1 cellular context compared by ENCODE assay signal in genomic region chr19:51480590-51480989, GRCh38.
A peak's percentile ranks its signal among the peaks of the same experiment; 100 is the strongest.
TF ChIP-seq lines count a peak whose summit lies in the region.

No MANE protein-coding gene starts in this region.

TF ChIP-seq in K562, 482 proteins besides CTCF, POLR2A, EP300 and RAD21 (continues in another document):
- TF ChIP-seq E2F1 (CRISPR knock-in tag; IDR thresholded peaks at IDR 0.05) (peak; percentile 66; the same call in 1 of the 2 replicates), HDAC1 (IDR thresholded peaks at IDR 0.05) (peak in 1 of 2 experiments; percentile 68; a peak in 1 of 4 replicates), PKNOX1 (IDR thresholded peaks at IDR 0.05) (no peak), SMARCA4 (IDR thresholded peaks at IDR 0.05) (no peak), DMBX1 (CRISPR knock-in tag; IDR thresholded peaks at IDR 0.05; ENCODE audit: borderline replicate concordance) (peak; percentile 64; the same call in 1 of the 2 replicates), ZNF263 (CRISPR knock-in tag; IDR thresholded peaks at IDR 0.05; ENCODE audit: borderline replicate concordance) (peak; percentile 70), EGR1 (conservative IDR thresholded peaks at IDR 0.05) (peak; percentile 24; the same call in 1 of the 2 replicates), KAT7 (CRISPR knock-in tag; IDR thresholded peaks at IDR 0.05; ENCODE audit: borderline replicate concordance) (no peak), MAZ (CRISPR knock-in tag; conservative IDR thresholded peaks at IDR 0.05 in 1 of 2, IDR thresholded peaks at IDR 0.05 in 1 of 2) (peak; percentile 18 to 83; a peak in 2 of 4 replicates), SIN3A (IDR thresholded peaks at IDR 0.05; ENCODE audit: borderline replicate concordance in 2 of 2, control insufficient read depth in 1 of 2, low read depth in 2 of 2, low read length in 2 of 2) (peak in 1 of 2 experiments; percentile 83; a peak in 2 of 4 replicates), ZNF175 (CRISPR knock-in tag; IDR thresholded peaks at IDR 0.05; ENCODE audit: low read depth) (peak; percentile 48; the same call in 1 of the 2 replicates), SETDB1 (IDR thresholded peaks at IDR 0.05; ENCODE audit: low read length) (no peak), ELF4 (CRISPR knock-in tag; IDR thresholded peaks at IDR 0.05) (0 out of 2 replicates have a peak, but pooled peaks have one; percentile 56), TEAD4 (IDR thresholded peaks at IDR 0.05; ENCODE audit: low read length) (peak; percentile 51; the same call in 1 of the 2 replicates), TEAD4 (CRISPR knock-in tag; IDR thresholded peaks at IDR 0.05; ENCODE audit: borderline replicate concordance) (no peak), MIER1 (IDR thresholded peaks at IDR 0.05; ENCODE audit: low read depth) (peak; percentile 97), STAT5B (CRISPR knock-in tag; IDR thresholded peaks at IDR 0.05) (no peak), HBP1 (CRISPR knock-in tag; IDR thresholded peaks at IDR 0.05) (no peak), LCOR (CRISPR knock-in tag; IDR thresholded peaks at IDR 0.05) (0 out of 2 replicates have a peak, but pooled peaks have one; percentile 43), SMAD4 (CRISPR knock-in tag; conservative IDR thresholded peaks at IDR 0.05) (peak; percentile 51), ZNF197 (CRISPR knock-in tag; IDR thresholded peaks at IDR 0.05; ENCODE audit: low read depth) (0 out of 2 replicates have a peak, but pooled peaks have one; percentile 50), SRF (CRISPR knock-in tag; IDR thresholded peaks at IDR 0.05) (peak in 1 of 2 experiments; percentile 82; a peak in 1 of 4 replicates), ZNF583 (CRISPR knock-in tag; IDR thresholded peaks at IDR 0.05) (0 out of 2 replicates have a peak, but pooled peaks have one; percentile 56), STAG1 (CRISPR knock-in tag; IDR thresholded peaks at IDR 0.05; ENCODE audit: borderline replicate concordance) (0 out of 2 replicates have a peak, but pooled peaks have one; percentile 38), KDM1A (IDR thresholded peaks at IDR 0.05) (peak in 1 of 2 experiments; percentile 43; a peak in 1 of 4 replicates), ZFP36 (IDR thresholded peaks at IDR 0.05; ENCODE audit: low read depth, low read length, partially characterized antibody) (peak; percentile 33), MNT (conservative IDR thresholded peaks at IDR 0.05) (0 out of 4 replicates have a peak, but pooled peaks of 1 of the 2 experiments have one; percentile 31), CXXC5 (CRISPR knock-in tag; IDR thresholded peaks at IDR 0.05) (peak; percentile 57), NR4A1 (CRISPR knock-in tag; IDR thresholded peaks at IDR 0.05) (0 out of 2 replicates have a peak, but pooled peaks have one; percentile 18), NR4A1 (tag; IDR thresholded peaks at IDR 0.05) (no peak), SIN3B (IDR thresholded peaks at IDR 0.05; ENCODE audit: low read depth) (no peak), GABPB1 (CRISPR knock-in tag; IDR thresholded peaks at IDR 0.05) (peak; percentile 47; the same call in 1 of the 2 replicates), PHF21A (IDR thresholded peaks at IDR 0.05; ENCODE audit: borderline replicate concordance, low read depth) (0 out of 2 replicates have a peak, but pooled peaks have one; percentile 57), HDAC2 (IDR thresholded peaks at IDR 0.05) (peak; percentile 67; the same call in 1 of the 2 replicates), RCOR1 (IDR thresholded peaks at IDR 0.05; ENCODE audit: borderline replicate concordance in 1 of 2, low read depth in 2 of 2, low read length in 2 of 2) (peak in 1 of 2 experiments; percentile 94; a peak in 2 of 4 replicates), ZNF766 (CRISPR knock-in tag; conservative IDR thresholded peaks at IDR 0.05) (peak; percentile 77; the same call in 1 of the 2 replicates), JUND (IDR thresholded peaks at IDR 0.05; ENCODE audit: borderline replicate concordance, low read depth, low read length) (no peak), JUND (tag; IDR thresholded peaks at IDR 0.05; ENCODE audit: borderline replicate concordance, low read depth, low read length) (peak; percentile 28; the same call in 1 of the 3 replicates)
- TF ChIP-seq, protein P1, sequence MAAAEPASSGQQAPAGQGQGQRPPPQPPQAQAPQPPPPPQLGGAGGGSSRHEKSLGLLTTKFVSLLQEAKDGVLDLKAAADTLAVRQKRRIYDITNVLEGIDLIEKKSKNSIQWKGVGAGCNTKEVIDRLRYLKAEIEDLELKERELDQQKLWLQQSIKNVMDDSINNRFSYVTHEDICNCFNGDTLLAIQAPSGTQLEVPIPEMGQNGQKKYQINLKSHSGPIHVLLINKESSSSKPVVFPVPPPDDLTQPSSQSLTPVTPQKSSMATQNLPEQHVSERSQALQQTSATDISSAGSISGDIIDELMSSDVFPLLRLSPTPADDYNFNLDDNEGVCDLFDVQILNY (CRISPR knock-in tag; IDR thresholded peaks at IDR 0.05), result 0 out of 2 replicates have a peak, but pooled peaks have one; percentile 66
- TF ChIP-seq, protein P2, sequence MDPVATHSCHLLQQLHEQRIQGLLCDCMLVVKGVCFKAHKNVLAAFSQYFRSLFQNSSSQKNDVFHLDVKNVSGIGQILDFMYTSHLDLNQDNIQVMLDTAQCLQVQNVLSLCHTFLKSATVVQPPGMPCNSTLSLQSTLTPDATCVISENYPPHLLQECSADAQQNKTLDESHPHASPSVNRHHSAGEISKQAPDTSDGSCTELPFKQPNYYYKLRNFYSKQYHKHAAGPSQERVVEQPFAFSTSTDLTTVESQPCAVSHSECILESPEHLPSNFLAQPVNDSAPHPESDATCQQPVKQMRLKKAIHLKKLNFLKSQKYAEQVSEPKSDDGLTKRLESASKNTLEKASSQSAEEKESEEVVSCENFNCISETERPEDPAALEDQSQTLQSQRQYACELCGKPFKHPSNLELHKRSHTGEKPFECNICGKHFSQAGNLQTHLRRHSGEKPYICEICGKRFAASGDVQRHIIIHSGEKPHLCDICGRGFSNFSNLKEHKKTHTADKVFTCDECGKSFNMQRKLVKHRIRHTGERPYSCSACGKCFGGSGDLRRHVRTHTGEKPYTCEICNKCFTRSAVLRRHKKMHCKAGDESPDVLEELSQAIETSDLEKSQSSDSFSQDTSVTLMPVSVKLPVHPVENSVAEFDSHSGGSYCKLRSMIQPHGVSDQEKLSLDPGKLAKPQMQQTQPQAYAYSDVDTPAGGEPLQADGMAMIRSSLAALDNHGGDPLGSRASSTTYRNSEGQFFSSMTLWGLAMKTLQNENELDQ (CRISPR knock-in tag; IDR thresholded peaks at IDR 0.05; ENCODE audit: borderline replicate concordance), result 0 out of 2 replicates have a peak, but pooled peaks have one; percentile 37
- TF ChIP-seq, protein P3, sequence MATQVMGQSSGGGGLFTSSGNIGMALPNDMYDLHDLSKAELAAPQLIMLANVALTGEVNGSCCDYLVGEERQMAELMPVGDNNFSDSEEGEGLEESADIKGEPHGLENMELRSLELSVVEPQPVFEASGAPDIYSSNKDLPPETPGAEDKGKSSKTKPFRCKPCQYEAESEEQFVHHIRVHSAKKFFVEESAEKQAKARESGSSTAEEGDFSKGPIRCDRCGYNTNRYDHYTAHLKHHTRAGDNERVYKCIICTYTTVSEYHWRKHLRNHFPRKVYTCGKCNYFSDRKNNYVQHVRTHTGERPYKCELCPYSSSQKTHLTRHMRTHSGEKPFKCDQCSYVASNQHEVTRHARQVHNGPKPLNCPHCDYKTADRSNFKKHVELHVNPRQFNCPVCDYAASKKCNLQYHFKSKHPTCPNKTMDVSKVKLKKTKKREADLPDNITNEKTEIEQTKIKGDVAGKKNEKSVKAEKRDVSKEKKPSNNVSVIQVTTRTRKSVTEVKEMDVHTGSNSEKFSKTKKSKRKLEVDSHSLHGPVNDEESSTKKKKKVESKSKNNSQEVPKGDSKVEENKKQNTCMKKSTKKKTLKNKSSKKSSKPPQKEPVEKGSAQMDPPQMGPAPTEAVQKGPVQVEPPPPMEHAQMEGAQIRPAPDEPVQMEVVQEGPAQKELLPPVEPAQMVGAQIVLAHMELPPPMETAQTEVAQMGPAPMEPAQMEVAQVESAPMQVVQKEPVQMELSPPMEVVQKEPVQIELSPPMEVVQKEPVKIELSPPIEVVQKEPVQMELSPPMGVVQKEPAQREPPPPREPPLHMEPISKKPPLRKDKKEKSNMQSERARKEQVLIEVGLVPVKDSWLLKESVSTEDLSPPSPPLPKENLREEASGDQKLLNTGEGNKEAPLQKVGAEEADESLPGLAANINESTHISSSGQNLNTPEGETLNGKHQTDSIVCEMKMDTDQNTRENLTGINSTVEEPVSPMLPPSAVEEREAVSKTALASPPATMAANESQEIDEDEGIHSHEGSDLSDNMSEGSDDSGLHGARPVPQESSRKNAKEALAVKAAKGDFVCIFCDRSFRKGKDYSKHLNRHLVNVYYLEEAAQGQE (CRISPR knock-in tag; IDR thresholded peaks at IDR 0.05; ENCODE audit: low read depth), result peak; percentile 98
- TF ChIP-seq, protein P4, sequence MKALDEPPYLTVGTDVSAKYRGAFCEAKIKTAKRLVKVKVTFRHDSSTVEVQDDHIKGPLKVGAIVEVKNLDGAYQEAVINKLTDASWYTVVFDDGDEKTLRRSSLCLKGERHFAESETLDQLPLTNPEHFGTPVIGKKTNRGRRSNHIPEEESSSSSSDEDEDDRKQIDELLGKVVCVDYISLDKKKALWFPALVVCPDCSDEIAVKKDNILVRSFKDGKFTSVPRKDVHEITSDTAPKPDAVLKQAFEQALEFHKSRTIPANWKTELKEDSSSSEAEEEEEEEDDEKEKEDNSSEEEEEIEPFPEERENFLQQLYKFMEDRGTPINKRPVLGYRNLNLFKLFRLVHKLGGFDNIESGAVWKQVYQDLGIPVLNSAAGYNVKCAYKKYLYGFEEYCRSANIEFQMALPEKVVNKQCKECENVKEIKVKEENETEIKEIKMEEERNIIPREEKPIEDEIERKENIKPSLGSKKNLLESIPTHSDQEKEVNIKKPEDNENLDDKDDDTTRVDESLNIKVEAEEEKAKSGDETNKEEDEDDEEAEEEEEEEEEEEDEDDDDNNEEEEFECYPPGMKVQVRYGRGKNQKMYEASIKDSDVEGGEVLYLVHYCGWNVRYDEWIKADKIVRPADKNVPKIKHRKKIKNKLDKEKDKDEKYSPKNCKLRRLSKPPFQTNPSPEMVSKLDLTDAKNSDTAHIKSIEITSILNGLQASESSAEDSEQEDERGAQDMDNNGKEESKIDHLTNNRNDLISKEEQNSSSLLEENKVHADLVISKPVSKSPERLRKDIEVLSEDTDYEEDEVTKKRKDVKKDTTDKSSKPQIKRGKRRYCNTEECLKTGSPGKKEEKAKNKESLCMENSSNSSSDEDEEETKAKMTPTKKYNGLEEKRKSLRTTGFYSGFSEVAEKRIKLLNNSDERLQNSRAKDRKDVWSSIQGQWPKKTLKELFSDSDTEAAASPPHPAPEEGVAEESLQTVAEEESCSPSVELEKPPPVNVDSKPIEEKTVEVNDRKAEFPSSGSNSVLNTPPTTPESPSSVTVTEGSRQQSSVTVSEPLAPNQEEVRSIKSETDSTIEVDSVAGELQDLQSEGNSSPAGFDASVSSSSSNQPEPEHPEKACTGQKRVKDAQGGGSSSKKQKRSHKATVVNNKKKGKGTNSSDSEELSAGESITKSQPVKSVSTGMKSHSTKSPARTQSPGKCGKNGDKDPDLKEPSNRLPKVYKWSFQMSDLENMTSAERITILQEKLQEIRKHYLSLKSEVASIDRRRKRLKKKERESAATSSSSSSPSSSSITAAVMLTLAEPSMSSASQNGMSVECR (CRISPR knock-in tag; IDR thresholded peaks at IDR 0.05), result 0 out of 2 replicates have a peak, but pooled peaks have one; percentile 49
- TF ChIP-seq, protein P5, sequence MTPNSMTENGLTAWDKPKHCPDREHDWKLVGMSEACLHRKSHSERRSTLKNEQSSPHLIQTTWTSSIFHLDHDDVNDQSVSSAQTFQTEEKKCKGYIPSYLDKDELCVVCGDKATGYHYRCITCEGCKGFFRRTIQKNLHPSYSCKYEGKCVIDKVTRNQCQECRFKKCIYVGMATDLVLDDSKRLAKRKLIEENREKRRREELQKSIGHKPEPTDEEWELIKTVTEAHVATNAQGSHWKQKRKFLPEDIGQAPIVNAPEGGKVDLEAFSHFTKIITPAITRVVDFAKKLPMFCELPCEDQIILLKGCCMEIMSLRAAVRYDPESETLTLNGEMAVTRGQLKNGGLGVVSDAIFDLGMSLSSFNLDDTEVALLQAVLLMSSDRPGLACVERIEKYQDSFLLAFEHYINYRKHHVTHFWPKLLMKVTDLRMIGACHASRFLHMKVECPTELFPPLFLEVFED (CRISPR knock-in tag; conservative IDR thresholded peaks at IDR 0.05), result 0 out of 2 replicates have a peak, but pooled peaks have one; percentile 76
